9 cellular contexts compared by ENCODE assay signal in the genomic region with DNA sequence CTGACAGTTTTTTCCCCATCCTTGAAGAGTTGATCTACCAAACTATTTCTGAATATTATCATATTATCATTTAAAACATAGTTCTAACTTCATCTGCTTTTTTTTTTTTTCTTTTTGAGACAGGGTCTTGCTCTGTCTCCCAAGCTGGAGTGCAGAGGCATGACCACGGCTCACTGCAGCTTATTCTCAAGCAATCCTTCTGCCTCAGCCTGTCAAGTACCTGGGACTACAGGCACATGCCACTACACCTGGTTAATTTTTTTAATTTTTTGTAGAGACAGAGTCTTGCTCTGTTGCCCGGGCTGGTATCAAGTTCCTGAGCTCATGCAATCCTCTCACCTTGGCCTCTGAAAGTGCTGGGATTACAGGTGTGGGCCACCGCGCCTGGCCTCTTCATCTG. TPM values are rescaled to one million over a fixed set of nuclear protein-coding genes. Genes with fewer than 3 reads are reported as not detected.
DNase-seq lines count a peak whose midpoint lies in the region; ATAC-seq and TF ChIP-seq lines count a peak whose summit lies in the region.
"Had no signal": no experiment of that assay in that cellular context is flagged by ENCODE, and none has a peak within 500 bp of the region (broad histone marks: within the 10 kb centered on the region; RNA-seq: fewer than 3 reads in every experiment).

No MANE protein-coding gene starts in this region.

- H3K36me3 Mint-ChIP-seq in CD4-positive, alpha-beta memory T cell, result peaks cover 6 to 15% of the 10 kb centered on the region in 2 donors
- H3K36me3 Mint-ChIP-seq in IgD-negative memory B cell, result peaks cover 2% of the 10 kb centered on the region
- H3K36me3 Mint-ChIP-seq in nephron progenitor cell (ENCODE audit: low read depth), result peaks cover 26% of the 10 kb centered on the region

- H3K9me3 ChIP-seq in CD4-positive, alpha-beta memory T cell (ENCODE audit: control insufficient read depth in 1 of 2, low read length in 2 of 2), result no peaks in the 10 kb centered on the region
- H3K9me3 ChIP-seq in SJCRH30 (replicated peaks), result no peaks in the 10 kb centered on the region

- intact Hi-C loops in CD4-positive, alpha-beta memory T cell (cut with micrococcal nuclease), result loop anchor here (2.0 kb wide), 1 partner anchor 104 kb away; a partner anchor contains a TSS

- CTCF ChIA-PET in CD4-positive, alpha-beta memory T cell (lab: Charles Lee; ENCODE audit: partially characterized antibody), result interaction anchor here (1.0 to 2.2 kb wide), 2 partner anchors 147 to 152 kb away, joined by 4 to 5 read pairs; a partner anchor contains a TSS

- H3K27ac ChIP-seq in CD4-positive, alpha-beta memory T cell (ENCODE audit: low read depth, low read length), result no peak overlapping the region
- H3K27ac ChIP-seq in coronary artery (no peak overlapping the region), SJCRH30 (no peak overlapping the region)

- no peak for DNase-seq in CD4-positive, alpha-beta memory T cell
- DNase-seq in coronary artery (ENCODE audit: low spot score) (no peak), nephron progenitor cell (no peak), SJCRH30 (no peak), NCI-H2171 treated with DMSO at 0.1 percent for 48 hours (lab: John Stamatoyannopoulos, UW) (no peak)
- DNase-seq: GDM1 had no signal

- peaks cover 23 to 38% (median 26%) of the 10 kb centered on the region in 4 donors for H3K4me1 Mint-ChIP-seq in CD4-positive, alpha-beta memory T cell
- H3K4me1 Mint-ChIP-seq in IgD-negative memory B cell (peaks cover 24 to 33% (median 29%) of the 10 kb centered on the region in 3 donors), nephron progenitor cell (peaks cover 33% of the 10 kb centered on the region)

- no peaks in the 10 kb centered on the region for H3K27me3 Mint-ChIP-seq in CD4-positive, alpha-beta memory T cell
- H3K27me3 Mint-ChIP-seq in IgD-negative memory B cell, result peaks cover 5% of the 10 kb centered on the region
- H3K27me3 Mint-ChIP-seq in nephron progenitor cell (ENCODE audit: low read depth, poor library complexity), result peaks cover 7% of the 10 kb centered on the region

- H3K27ac Mint-ChIP-seq in CD4-positive, alpha-beta memory T cell, result no peak overlapping the region
- peak overlapping the region in 1 of 3 donors; percentile 58 for H3K27ac Mint-ChIP-seq in IgD-negative memory B cell
- H3K27ac Mint-ChIP-seq in nephron progenitor cell, result no peak overlapping the region

- no peaks in the 10 kb centered on the region for H3K9me3 Mint-ChIP-seq in CD4-positive, alpha-beta memory T cell
- H3K9me3 Mint-ChIP-seq in IgD-negative memory B cell (no peaks in the 10 kb centered on the region), nephron progenitor cell (no peaks in the 10 kb centered on the region)

- H3K4me3 ChIP-seq in CD4-positive, alpha-beta memory T cell (ENCODE audit: low read length in 2 of 2), result no peak overlapping the region
- H3K4me3 ChIP-seq in coronary artery, result peak overlapping the region; percentile 73
- H3K4me3 ChIP-seq in SJCRH30, result no peak overlapping the region

- TF ChIP-seq CTCF in coronary artery (IDR thresholded peaks at IDR 0.05) (no peak), nephron progenitor cell (IDR thresholded peaks at IDR 0.05) (no peak)

- no peak for ATAC-seq in GM21529 (IDR thresholded peaks at IDR 0.05; ENCODE audit: unreplicated experiment)
- no peak for ATAC-seq in GM18502 (IDR thresholded peaks at IDR 0.05; ENCODE audit: poor library complexity, unreplicated experiment)

- POLR2A ChIA-PET in CD4-positive, alpha-beta memory T cell (lab: Charles Lee; ENCODE audit: partially characterized antibody), result interaction anchor here (1.9 to 2.6 kb wide), 2 partner anchors 11 to 15 kb away, joined by 5 to 16 read pairs; a partner anchor contains a TSS

- no peaks in the 10 kb centered on the region for H3K27me3 ChIP-seq in CD4-positive, alpha-beta memory T cell (ENCODE audit: insufficient read depth, low read length)
- H3K27me3 ChIP-seq in SJCRH30, result no peaks in the 10 kb centered on the region

- H3K36me3 ChIP-seq in CD4-positive, alpha-beta memory T cell (ENCODE audit: insufficient read depth, low read length), result no peaks in the 10 kb centered on the region
- peaks cover 6% of the 10 kb centered on the region; the same call in 1 of the 2 replicates for H3K36me3 ChIP-seq in SJCRH30

- H3K4me1 ChIP-seq in CD4-positive, alpha-beta memory T cell (ENCODE audit: insufficient read depth, low read length), result peaks cover 17% of the 10 kb centered on the region
- no peaks in the 10 kb centered on the region for H3K4me1 ChIP-seq in SJCRH30

- H3K4me3 Mint-ChIP-seq in CD4-positive, alpha-beta memory T cell, result peak overlapping the region; percentile 30 to 99 (median 90)
- H3K4me3 Mint-ChIP-seq in IgD-negative memory B cell (peak overlapping the region in 3 of 4 donors; percentile 23 to 93 (median 77)), nephron progenitor cell (peak overlapping the region; percentile 94)

RNA-seq across cellular contexts. Expression of a gene that starts 1.3 kb away (rescaled TPM):
- total RNA-seq in CD4-positive, alpha-beta memory T cell, result 10 to 100 TPM; 13.4 to 13.8 TPM
- polyA plus RNA-seq in CD4-positive, alpha-beta memory T cell, result 10 to 100 TPM; 18.5 to 21.5 TPM
- polyA plus RNA-seq in IgD-negative memory B cell, result 18.1 TPM
- 43.3 and 45.2 TPM in 2 replicates for total RNA-seq in SJCRH30 (2014; rRNA removed; shearing (Covaris generic))

RNA-seq across cellular contexts. Expression of a gene that starts 15.2 kb away (rescaled TPM):
- not detected for total RNA-seq in CD4-positive, alpha-beta memory T cell
- not detected for polyA plus RNA-seq in CD4-positive, alpha-beta memory T cell
- polyA plus RNA-seq in IgD-negative memory B cell, result 0.46 TPM
- total RNA-seq in SJCRH30 (2014; rRNA removed; shearing (Covaris generic)), result 14.8 and 16.1 TPM in 2 replicates

Comparison
In these comparisons a context has a peak if more than half of its experiments do, and no peak if none do; other contexts are left out.
1. RNA of a gene that starts 15.2 kb away (total RNA-seq): 14.8 to 16.1 TPM in SJCRH30; not detected in CD4-positive, alpha-beta memory T cell; every median in the first group is over 10 times any median in the second.
2. Peak in every context shown above with its lines, with median percentiles within 50 percentile points of each other: H3K4me3 Mint-ChIP-seq.